In the genomic region with DNA sequence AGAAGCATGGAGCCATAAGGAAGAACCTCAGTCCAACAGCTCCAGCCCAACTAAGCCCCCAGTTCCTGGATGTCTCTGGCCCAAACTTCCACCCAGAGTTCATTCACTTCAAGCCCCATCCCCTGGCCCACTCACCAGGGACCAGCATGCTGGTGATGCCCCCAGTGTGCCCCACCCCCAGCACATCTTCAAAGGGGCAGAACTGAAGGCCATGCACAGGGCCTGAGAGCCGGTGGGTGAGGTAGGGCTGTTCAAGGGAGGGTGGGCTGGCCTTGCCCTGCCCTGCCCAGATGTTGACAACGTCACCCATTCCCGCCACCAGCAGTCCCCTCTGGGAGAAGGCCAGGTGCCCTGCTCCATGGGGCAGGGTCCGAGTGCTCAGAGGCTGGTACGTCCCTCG, we compare ENCODE assay signal across 15 cellular contexts. TPM values are rescaled to one million over a fixed set of nuclear protein-coding genes. Genes with fewer than 3 reads are reported as not detected.
A peak's percentile ranks its signal among the peaks of the same experiment; 100 is the strongest.
DNase-seq lines count a peak whose midpoint lies in the region; ATAC-seq and TF ChIP-seq lines count a peak whose summit lies in the region.
"Had no signal": no experiment of that assay in that cellular context is flagged by ENCODE, and none has a peak within 500 bp of the region (broad histone marks: within the 10 kb centered on the region; RNA-seq: fewer than 3 reads in every experiment).

No MANE protein-coding gene starts in this region.

- POLR2A ChIA-PET in activated CD4-positive, alpha-beta T cell treated with anti-CD3 and anti-CD28 coated beads, Interleukin-2, amount 10 ng/mL, durations not matched to agents 7 days and 5 days (lab: Charles Lee), result no interaction called here
- POLR2A ChIA-PET in OCI-LY7 (lab: Charles Lee), result interaction anchor here (0.8 kb wide), 1 partner anchor 37 kb away, joined by 3 read pairs; a partner anchor contains a TSS

- H2AFZ ChIP-seq in OCI-LY7 (ENCODE audit: low read length), result no peak overlapping the region

- CTCF ChIA-PET in activated CD4-positive, alpha-beta T cell treated with anti-CD3 and anti-CD28 coated beads, Interleukin-2, amount 10 ng/mL, durations not matched to agents 7 days and 5 days (lab: Charles Lee), result interaction anchor here (1.1 kb wide), 1 partner anchor 9 kb away, joined by 5 read pairs; a partner anchor contains a TSS
- CTCF ChIA-PET in OCI-LY7 (lab: Charles Lee; ENCODE audit: unreplicated experiment), result no interaction called here

- H3K36me3 ChIP-seq in OCI-LY7 (ENCODE audit: insufficient read depth, low read length) (peaks cover 90% of the 10 kb centered on the region), psoas muscle (ENCODE audit: insufficient read depth in 1 of 2, low read depth in 1 of 2) (peaks cover 6 to 84% of the 10 kb centered on the region in 2 donors)
- H3K36me3 ChIP-seq: transverse colon had no signal

- no peak for ATAC-seq in psoas muscle
- ATAC-seq in GM21576 (IDR thresholded peaks at IDR 0.05; ENCODE audit: unreplicated experiment), result no peak
- ATAC-seq: CD8-positive, alpha-beta T cell had no signal

- no peaks in the 10 kb centered on the region for H3K9me2 ChIP-seq in OCI-LY7 (ENCODE audit: insufficient read depth, low read length)

- peak overlapping the region; percentile 46 for H3K27ac Mint-ChIP-seq in activated CD4-positive, alpha-beta T cell treated with anti-CD3 and anti-CD28 coated beads, Interleukin-2, amount 10 ng/mL, durations not matched to agents 7 days and 5 days
- H3K27ac Mint-ChIP-seq in chondrocyte (ENCODE audit: unreplicated experiment), result no peak overlapping the region

- H3K4me1 ChIP-seq in OCI-LY7 (ENCODE audit: insufficient read depth, low read length, poor library complexity, severe bottlenecking), result peaks cover 36% of the 10 kb centered on the region
- peaks cover 11% of the 10 kb centered on the region for H3K4me1 ChIP-seq in psoas muscle

- no peaks in the 10 kb centered on the region for H3K9me3 Mint-ChIP-seq in activated CD4-positive, alpha-beta T cell treated with anti-CD3 and anti-CD28 coated beads, Interleukin-2, amount 10 ng/mL, durations not matched to agents 7 days and 5 days
- no peaks in the 10 kb centered on the region for H3K9me3 Mint-ChIP-seq in chondrocyte (ENCODE audit: low read depth)
- H3K9me3 Mint-ChIP-seq: CD8-positive, alpha-beta T cell had no signal

- H3K9me3 ChIP-seq in OCI-LY7 (ENCODE audit: low read length), result no peaks in the 10 kb centered on the region
- H3K9me3 ChIP-seq in psoas muscle, result no peaks in the 10 kb centered on the region
- H3K9me3 ChIP-seq: transverse colon had no signal

- intact Hi-C loops in OCI-LY7 (cut with micrococcal nuclease; ENCODE audit: unreplicated experiment), result no loop called here
- intact Hi-C loops in psoas muscle (cut with DNase I), result loop anchor here in 1 of 2 donors (1.0 kb wide), 1 partner anchor 9 kb away; a partner anchor contains a TSS

- no peak overlapping the region for H3K4me3 Mint-ChIP-seq in activated CD4-positive, alpha-beta T cell treated with anti-CD3 and anti-CD28 coated beads, Interleukin-2, amount 10 ng/mL, durations not matched to agents 7 days and 5 days
- no peak overlapping the region for H3K4me3 Mint-ChIP-seq in chondrocyte (ENCODE audit: unreplicated experiment)
- H3K4me3 Mint-ChIP-seq: CD8-positive, alpha-beta T cell had no signal

- peaks cover 41% of the 10 kb centered on the region for H3K36me3 Mint-ChIP-seq in activated CD4-positive, alpha-beta T cell treated with anti-CD3 and anti-CD28 coated beads, Interleukin-2, amount 10 ng/mL, durations not matched to agents 7 days and 5 days (ENCODE audit: low read depth)
- H3K36me3 Mint-ChIP-seq in chondrocyte (ENCODE audit: low read depth), result peaks cover 14% of the 10 kb centered on the region

- TF ChIP-seq CTCF in OCI-LY7 (conservative IDR thresholded peaks at IDR 0.05; ENCODE audit: low read length) (no peak), chondrocyte (IDR thresholded peaks at IDR 0.05) (no peak), psoas muscle (IDR thresholded peaks at IDR 0.05) (no peak)

- H3K4me3 ChIP-seq in OCI-LY7 (ENCODE audit: low read depth, low read length, poor library complexity, severe bottlenecking), result no peak overlapping the region
- no peak overlapping the region for H3K4me3 ChIP-seq in psoas muscle
- H3K4me3 ChIP-seq: transverse colon had no signal

- H3K27ac ChIP-seq in OCI-LY7 (ENCODE audit: low read depth, low read length, poor library complexity, severe bottlenecking), result peak overlapping the region; percentile 20
- peak overlapping the region; percentile 5 for H3K27ac ChIP-seq in psoas muscle
- H3K27ac ChIP-seq: 22Rv1, transverse colon had no signal

- no peaks in the 10 kb centered on the region for H3K27me3 ChIP-seq in psoas muscle (ENCODE audit: insufficient read depth in 3 of 3, low read length in 2 of 3)
- H3K27me3 ChIP-seq: transverse colon had no signal

- BruUV-seq in OCI-LY7 (replicated peaks; lab: Mats Ljungman, UMichigan), result no TSS peak

- no peaks in the 10 kb centered on the region for H3K27me3 Mint-ChIP-seq in activated CD4-positive, alpha-beta T cell treated with anti-CD3 and anti-CD28 coated beads, Interleukin-2, amount 10 ng/mL, durations not matched to agents 7 days and 5 days
- H3K27me3 Mint-ChIP-seq in chondrocyte (ENCODE audit: low read depth), result no peaks in the 10 kb centered on the region

- no peak overlapping the region for H3K4me2 ChIP-seq in OCI-LY7 (ENCODE audit: low read length)

- H4K20me1 ChIP-seq in OCI-LY7 (ENCODE audit: insufficient read depth, low read length), result no peaks in the 10 kb centered on the region; the same call in 1 of the 2 replicates

- DNase-seq in activated CD4-positive, alpha-beta T cell treated with anti-CD3 and anti-CD28 coated beads, Interleukin-2, amount 10 ng/mL, durations not matched to agents 7 days and 5 days, result no peak
- no peak for DNase-seq in activated CD4-positive, alpha-beta T cell treated with anti-CD3 and anti-CD28 coated beads for 4 hours
- no peak for DNase-seq in OCI-LY7 (ENCODE audit: low spot score)
- DNase-seq in chondrocyte (ENCODE audit: low spot score), result peak; percentile 75
- no peak for DNase-seq in psoas muscle
- no peak for DNase-seq in NCI-H2171 (lab: John Stamatoyannopoulos, UW)
- DNase-seq in HK-2 (ENCODE audit: unreplicated experiment), result no peak
- DNase-seq: activated CD8-positive, alpha-beta memory T cell treated with anti-CD3 and anti-CD28 coated beads for 24 hours; activated gamma-delta T cell; CD8-positive, alpha-beta T cell; KG1; stimulated activated CD4-positive, alpha-beta T cell treated with anti-CD3 and anti-CD28 coated beads, Interleukin-2, amount 100 ng/mL, for 48 hours; transverse colon had no signal

- H3K79me2 ChIP-seq in OCI-LY7 (ENCODE audit: insufficient read depth, low read depth, low read length), result peaks cover 4% of the 10 kb centered on the region; the same call in 1 of the 2 replicates

- H3K4me1 Mint-ChIP-seq in activated CD4-positive, alpha-beta T cell treated with anti-CD3 and anti-CD28 coated beads, Interleukin-2, amount 10 ng/mL, durations not matched to agents 7 days and 5 days, result peaks cover 40% of the 10 kb centered on the region
- peaks cover 20% of the 10 kb centered on the region for H3K4me1 Mint-ChIP-seq in chondrocyte (ENCODE audit: low read depth)

- WGBS in psoas muscle, 3 donors, result 83 to 85% (median 83%) methylated on average over 6 of the region's 6 CpGs

RNA-seq across cellular contexts. Expression of a gene that starts 3.6 kb away (rescaled TPM):
- total RNA-seq in activated CD4-positive, alpha-beta T cell treated with anti-CD3 and anti-CD28 coated beads, Interleukin-2, amount 10 ng/mL, durations not matched to agents 7 days and 5 days, result 10 to 100 TPM; 18.3 to 21.5 TPM
- 13.1 and 14.2 TPM in 2 replicates for total RNA-seq in OCI-LY7 (2014; rRNA removed; shearing (Covaris generic))
- total RNA-seq in OCI-LY7 (2022), result 14.1 and 17.3 TPM in 2 replicates
- total RNA-seq in chondrocyte, result 6.5 to 9.2 TPM (median 7.3 TPM) in 3 replicates
- total RNA-seq in psoas muscle, result 1 to 10 TPM; 1.3 to 3.6 (median 1.7) TPM
- polyA plus RNA-seq in psoas muscle, result 1 to 10 TPM; 1.7 to 3.0 (median 1.8) TPM

RNA-seq across cellular contexts. Expression of a gene that starts 8.5 kb away (rescaled TPM):
- total RNA-seq in activated CD4-positive, alpha-beta T cell treated with anti-CD3 and anti-CD28 coated beads, Interleukin-2, amount 10 ng/mL, durations not matched to agents 7 days and 5 days, result 10 to 100 TPM; 53.4 to 54.8 TPM
- total RNA-seq in OCI-LY7 (2014; rRNA removed; shearing (Covaris generic)), result 127 and 129 TPM in 2 replicates
- total RNA-seq in OCI-LY7 (2022) (71.4 and 83.3 TPM in 2 replicates), chondrocyte (42.4 to 79.7 TPM (median 48.1 TPM) in 3 replicates), psoas muscle (10 to 100 TPM; 22.4 to 46.0 (median 34.7) TPM)
- 10 to 100 TPM; 33.3 to 65.0 (median 44.4) TPM for polyA plus RNA-seq in psoas muscle

RNA-seq across cellular contexts. Expression of a gene that starts 8.7 kb away (rescaled TPM):
- 1,000 to 10,000 TPM; 2,438 to 3,135 TPM for total RNA-seq in activated CD4-positive, alpha-beta T cell treated with anti-CD3 and anti-CD28 coated beads, Interleukin-2, amount 10 ng/mL, durations not matched to agents 7 days and 5 days
- 7,191 and 8,620 TPM in 2 replicates for total RNA-seq in OCI-LY7 (2014; rRNA removed; shearing (Covaris generic))
- 4,034 and 4,317 TPM in 2 replicates for total RNA-seq in OCI-LY7 (2022)
- 1,578 to 1,963 TPM (median 1,582 TPM) in 3 replicates for total RNA-seq in chondrocyte
- 1,000 to 10,000 TPM; 1,108 to 1,410 (median 1,267) TPM for total RNA-seq in psoas muscle
- polyA plus RNA-seq in psoas muscle, result 1,000 to 10,000 TPM; 1,958 to 4,446 (median 3,068) TPM

RNA-seq across cellular contexts. Expression of a gene that starts 8.9 kb away (rescaled TPM):
- 10 to 100 TPM; 57.0 to 67.2 TPM for total RNA-seq in activated CD4-positive, alpha-beta T cell treated with anti-CD3 and anti-CD28 coated beads, Interleukin-2, amount 10 ng/mL, durations not matched to agents 7 days and 5 days
- total RNA-seq in OCI-LY7 (2014; rRNA removed; shearing (Covaris generic)), result 72.5 and 112 TPM in 2 replicates
- total RNA-seq in OCI-LY7 (2022) (65.4 and 90.6 TPM in 2 replicates), chondrocyte (25.3 to 35.5 TPM (median 27.8 TPM) in 3 replicates), psoas muscle (10 to 100 TPM; 57.2 to 87.6 (median 75.7) TPM)
- 100 to 1,000 TPM; 223 to 296 (median 248) TPM for polyA plus RNA-seq in psoas muscle

RNA-seq across cellular contexts. Expression of a gene that starts 8.9 kb away (rescaled TPM):
- 10 to 100 TPM; 79.1 to 84.0 TPM for total RNA-seq in activated CD4-positive, alpha-beta T cell treated with anti-CD3 and anti-CD28 coated beads, Interleukin-2, amount 10 ng/mL, durations not matched to agents 7 days and 5 days
- 50.4 and 53.5 TPM in 2 replicates for total RNA-seq in OCI-LY7 (2014; rRNA removed; shearing (Covaris generic))
- 73.5 and 80.3 TPM in 2 replicates for total RNA-seq in OCI-LY7 (2022)
- total RNA-seq in chondrocyte, result 35.8 to 49.9 TPM (median 36.0 TPM) in 3 replicates
- 10 to 100 TPM; 35.7 to 52.5 (median 46.8) TPM for total RNA-seq in psoas muscle
- 10 to 100 TPM; 29.3 to 31.6 (median 30.2) TPM for polyA plus RNA-seq in psoas muscle
